Comparison of ENCODE assay signal across 8 cellular contexts in the genomic region with DNA sequence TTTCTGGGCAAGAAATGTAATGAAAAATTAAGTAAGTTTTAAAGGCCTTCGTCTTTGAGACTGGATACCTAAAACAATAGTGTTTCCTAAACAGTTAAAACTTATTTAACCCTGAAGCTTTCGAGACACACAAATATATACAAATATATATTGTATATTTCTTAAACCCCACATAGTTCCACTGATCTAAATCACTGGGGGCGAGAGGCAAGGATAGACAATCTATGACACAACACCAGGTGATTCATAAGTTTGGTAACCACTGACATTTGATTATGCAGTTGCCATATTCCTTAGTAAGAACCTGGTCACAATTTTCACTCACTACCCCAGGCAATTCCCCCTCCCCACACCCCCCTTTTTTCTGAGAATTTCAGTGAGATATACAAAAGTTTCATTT. TPM values are rescaled to one million over a fixed set of nuclear protein-coding genes. Genes with fewer than 3 reads are reported as not detected.
DNase-seq lines count a peak whose midpoint lies in the region; ATAC-seq and TF ChIP-seq lines count a peak whose summit lies in the region.

No MANE protein-coding gene starts in this region.

- intact Hi-C loops in aorta (cut with DNase I): no loop called here

- H3K4me1 ChIP-seq in Karpas-422 (ENCODE audit: low read length): peaks cover 18% of the 10 kb centered on the region
- peaks cover 0 to 37% (median 26%) of the 10 kb centered on the region in 4 donors for H3K4me1 ChIP-seq in liver (ENCODE audit: control insufficient read depth in 4 of 4, insufficient read depth in 4 of 4, low read length in 3 of 4)
- peaks cover under 1 to 15% of the 10 kb centered on the region in 2 donors for H3K4me1 ChIP-seq in aorta (ENCODE audit: control insufficient read depth in 1 of 2, insufficient read depth in 2 of 2, low read length in 2 of 2)

- TF ChIP-seq CTCF in BJ (IDR thresholded peaks at IDR 0.05; ENCODE audit: insufficient read depth, low read depth, low read length): no peak
- TF ChIP-seq CTCF in astrocyte of the cerebellum (IDR thresholded peaks at IDR 0.05; ENCODE audit: low read depth, low read length, missing control alignments): no peak
- no peak for TF ChIP-seq CTCF in liver (IDR thresholded peaks at IDR 0.05; ENCODE audit: low read depth, low read length, missing input control)

- H3K27me3 ChIP-seq in BJ (ENCODE audit: control insufficient read depth, insufficient read depth, low read length): no peaks in the 10 kb centered on the region
- no peaks in the 10 kb centered on the region for H3K27me3 ChIP-seq in Karpas-422 (ENCODE audit: low read length)
- H3K27me3 ChIP-seq in liver (ENCODE audit: control insufficient read depth in 4 of 4, insufficient read depth in 4 of 4, low read length in 3 of 4): no peaks in the 10 kb centered on the region
- no peaks in the 10 kb centered on the region for H3K27me3 ChIP-seq in aorta (ENCODE audit: control insufficient read depth in 1 of 2, insufficient read depth in 2 of 2, low read length in 1 of 2)

- TF ChIP-seq RAD21 in liver (IDR thresholded peaks at IDR 0.05): no peak

- H3K9me2 ChIP-seq in Karpas-422 (replicated peaks; ENCODE audit: insufficient read depth, low read length): no peaks in the 10 kb centered on the region

- H3K27ac ChIP-seq in Karpas-422 (ENCODE audit: low read length) (0 out of 2 replicates have a peak overlapping the region, but pooled peaks have one; percentile 47), liver (ENCODE audit: low read depth in 1 of 2, low read length in 2 of 2) (peak overlapping the region; percentile 39 to 74), aorta (ENCODE audit: low read depth in 1 of 2, low read length in 2 of 2) (no peak overlapping the region)

- H3K4me3 ChIP-seq in BJ (ENCODE audit: low read depth, low read length): peak overlapping the region; percentile 58
- peak overlapping the region; percentile 66 for H3K4me3 ChIP-seq in Karpas-422 (ENCODE audit: low read length)
- H3K4me3 ChIP-seq in astrocyte of the cerebellum (ENCODE audit: low read depth, low read length): peak overlapping the region; percentile 58
- peak overlapping the region; percentile 30 to 54 (median 43) for H3K4me3 ChIP-seq in liver (ENCODE audit: low read depth in 1 of 3, low read length in 3 of 3)
- peak overlapping the region; percentile 26 to 94 for H3K4me3 ChIP-seq in aorta (ENCODE audit: low read length in 2 of 2)

- WGBS in liver: 62% methylated on average over 3 of the region's 3 CpGs
- WGBS in aorta, 2 donors: 23 to 37% methylated on average over 3 of the region's 3 CpGs

- in situ Hi-C loops in astrocyte of the cerebellum (cut with HindIII; ENCODE audit: low sequenced_read_pairs): no loop called here

- H3K9me3 ChIP-seq in Karpas-422 (ENCODE audit: low read length): no peaks in the 10 kb centered on the region
- no peaks in the 10 kb centered on the region for H3K9me3 ChIP-seq in liver (ENCODE audit: control insufficient read depth in 4 of 4, low read length in 3 of 4)
- H3K9me3 ChIP-seq in aorta (ENCODE audit: control insufficient read depth, low read length): no peaks in the 10 kb centered on the region

- DNase-seq in BJ (ENCODE audit: low read depth): no peak
- peak; percentile 42 for DNase-seq in Karpas-422
- no peak for DNase-seq in astrocyte of the cerebellum (ENCODE audit: low read depth)
- no peak for DNase-seq in aorta
- DNase-seq in putamen (ENCODE audit: low spot score): no peak
- DNase-seq in hypothalamus (lab: John Stamatoyannopoulos, UW): no peak
- no peak for DNase-seq in activated CD4-positive, CD25-positive, alpha-beta regulatory T cell (lab: John Stamatoyannopoulos, UW)

- peak overlapping the region; percentile 84 for H3K4me2 ChIP-seq in Karpas-422 (ENCODE audit: low read depth, low read length, poor library complexity, severe bottlenecking)

- H3K36me3 ChIP-seq in BJ (ENCODE audit: control insufficient read depth, insufficient read depth, low read length) (no peaks in the 10 kb centered on the region), Karpas-422 (ENCODE audit: insufficient read depth, low read length) (no peaks in the 10 kb centered on the region), liver (ENCODE audit: control insufficient read depth in 4 of 4, insufficient read depth in 3 of 4, low read depth in 1 of 4, low read length in 3 of 4) (peaks cover 0 to 10% (median 0%) of the 10 kb centered on the region in 4 donors), aorta (ENCODE audit: control insufficient read depth in 1 of 2, insufficient read depth in 2 of 2, low read length in 1 of 2) (no peaks in the 10 kb centered on the region)

- ATAC-seq in aorta (ENCODE audit: low FRiP score): no peak

- H4K20me1 ChIP-seq in Karpas-422 (ENCODE audit: insufficient read depth, low read depth, low read length): no peaks in the 10 kb centered on the region

- peaks cover 8% of the 10 kb centered on the region; the same call in 1 of the 2 replicates for H3K79me2 ChIP-seq in Karpas-422 (ENCODE audit: low read length)

- H3K9ac ChIP-seq in Karpas-422 (ENCODE audit: low read length): peak overlapping the region; percentile 69
- H3K9ac ChIP-seq in liver (ENCODE audit: low read depth in 1 of 2, low read length in 2 of 2): peak overlapping the region in 1 of 2 donors; percentile 55

- no peak overlapping the region for H2AFZ ChIP-seq in Karpas-422 (ENCODE audit: low read length)

- CTCF ChIA-PET in BJ (lab: Yijun Ruan, JAX): no interaction called here

- POLR2A ChIA-PET in BJ (lab: Charles Lee): interaction anchor here (1.3 kb wide), 1 partner anchor 43 kb away, joined by 12 read pairs; a partner anchor contains a TSS

TF ChIP-seq in liver, 16 proteins besides CTCF, POLR2A, EP300 and RAD21:
- TF ChIP-seq NR2F2 (IDR thresholded peaks at IDR 0.05) (no peak), HNF4G (IDR thresholded peaks at IDR 0.05) (no peak), EGR1 (IDR thresholded peaks at IDR 0.05; ENCODE audit: low read depth in 2 of 2) (no peak), GABPA (IDR thresholded peaks at IDR 0.05 in 1 of 2, conservative IDR thresholded peaks at IDR 0.05 in 1 of 2) (no peak), JUND (IDR thresholded peaks at IDR 0.05) (no peak), YY1 (IDR thresholded peaks at IDR 0.05) (no peak), FOXA1 (IDR thresholded peaks at IDR 0.05) (no peak), HNF4A (conservative IDR thresholded peaks at IDR 0.05) (no peak), SP1 (IDR thresholded peaks at IDR 0.05) (no peak), TAF1 (conservative IDR thresholded peaks at IDR 0.05) (no peak), RXRA (IDR thresholded peaks at IDR 0.05) (no peak), FOXA2 (IDR thresholded peaks at IDR 0.05) (no peak)
- TF ChIP-seq, protein P1, sequence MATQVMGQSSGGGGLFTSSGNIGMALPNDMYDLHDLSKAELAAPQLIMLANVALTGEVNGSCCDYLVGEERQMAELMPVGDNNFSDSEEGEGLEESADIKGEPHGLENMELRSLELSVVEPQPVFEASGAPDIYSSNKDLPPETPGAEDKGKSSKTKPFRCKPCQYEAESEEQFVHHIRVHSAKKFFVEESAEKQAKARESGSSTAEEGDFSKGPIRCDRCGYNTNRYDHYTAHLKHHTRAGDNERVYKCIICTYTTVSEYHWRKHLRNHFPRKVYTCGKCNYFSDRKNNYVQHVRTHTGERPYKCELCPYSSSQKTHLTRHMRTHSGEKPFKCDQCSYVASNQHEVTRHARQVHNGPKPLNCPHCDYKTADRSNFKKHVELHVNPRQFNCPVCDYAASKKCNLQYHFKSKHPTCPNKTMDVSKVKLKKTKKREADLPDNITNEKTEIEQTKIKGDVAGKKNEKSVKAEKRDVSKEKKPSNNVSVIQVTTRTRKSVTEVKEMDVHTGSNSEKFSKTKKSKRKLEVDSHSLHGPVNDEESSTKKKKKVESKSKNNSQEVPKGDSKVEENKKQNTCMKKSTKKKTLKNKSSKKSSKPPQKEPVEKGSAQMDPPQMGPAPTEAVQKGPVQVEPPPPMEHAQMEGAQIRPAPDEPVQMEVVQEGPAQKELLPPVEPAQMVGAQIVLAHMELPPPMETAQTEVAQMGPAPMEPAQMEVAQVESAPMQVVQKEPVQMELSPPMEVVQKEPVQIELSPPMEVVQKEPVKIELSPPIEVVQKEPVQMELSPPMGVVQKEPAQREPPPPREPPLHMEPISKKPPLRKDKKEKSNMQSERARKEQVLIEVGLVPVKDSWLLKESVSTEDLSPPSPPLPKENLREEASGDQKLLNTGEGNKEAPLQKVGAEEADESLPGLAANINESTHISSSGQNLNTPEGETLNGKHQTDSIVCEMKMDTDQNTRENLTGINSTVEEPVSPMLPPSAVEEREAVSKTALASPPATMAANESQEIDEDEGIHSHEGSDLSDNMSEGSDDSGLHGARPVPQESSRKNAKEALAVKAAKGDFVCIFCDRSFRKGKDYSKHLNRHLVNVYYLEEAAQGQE (IDR thresholded peaks at IDR 0.05): no peak
- TF ChIP-seq, protein P2, sequence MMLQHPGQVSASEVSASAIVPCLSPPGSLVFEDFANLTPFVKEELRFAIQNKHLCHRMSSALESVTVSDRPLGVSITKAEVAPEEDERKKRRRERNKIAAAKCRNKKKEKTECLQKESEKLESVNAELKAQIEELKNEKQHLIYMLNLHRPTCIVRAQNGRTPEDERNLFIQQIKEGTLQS (IDR thresholded peaks at IDR 0.05): no peak
- TF ChIP-seq, protein P3, sequence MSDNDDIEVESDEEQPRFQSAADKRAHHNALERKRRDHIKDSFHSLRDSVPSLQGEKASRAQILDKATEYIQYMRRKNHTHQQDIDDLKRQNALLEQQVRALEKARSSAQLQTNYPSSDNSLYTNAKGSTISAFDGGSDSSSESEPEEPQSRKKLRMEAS (IDR thresholded peaks at IDR 0.05): no peak
- TF ChIP-seq, protein P4, sequence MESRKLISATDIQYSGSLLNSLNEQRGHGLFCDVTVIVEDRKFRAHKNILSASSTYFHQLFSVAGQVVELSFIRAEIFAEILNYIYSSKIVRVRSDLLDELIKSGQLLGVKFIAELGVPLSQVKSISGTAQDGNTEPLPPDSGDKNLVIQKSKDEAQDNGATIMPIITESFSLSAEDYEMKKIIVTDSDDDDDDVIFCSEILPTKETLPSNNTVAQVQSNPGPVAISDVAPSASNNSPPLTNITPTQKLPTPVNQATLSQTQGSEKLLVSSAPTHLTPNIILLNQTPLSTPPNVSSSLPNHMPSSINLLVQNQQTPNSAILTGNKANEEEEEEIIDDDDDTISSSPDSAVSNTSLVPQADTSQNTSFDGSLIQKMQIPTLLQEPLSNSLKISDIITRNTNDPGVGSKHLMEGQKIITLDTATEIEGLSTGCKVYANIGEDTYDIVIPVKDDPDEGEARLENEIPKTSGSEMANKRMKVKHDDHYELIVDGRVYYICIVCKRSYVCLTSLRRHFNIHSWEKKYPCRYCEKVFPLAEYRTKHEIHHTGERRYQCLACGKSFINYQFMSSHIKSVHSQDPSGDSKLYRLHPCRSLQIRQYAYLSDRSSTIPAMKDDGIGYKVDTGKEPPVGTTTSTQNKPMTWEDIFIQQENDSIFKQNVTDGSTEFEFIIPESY (IDR thresholded peaks at IDR 0.05): no peak
TF ChIP-seq in liver: peak in this region for 0.

RNA-seq across cellular contexts. Expression of a gene that starts 55.3 kb away (rescaled TPM):
- polyA plus RNA-seq in BJ (2011; rRNA removed) (15.1 and 21.0 TPM in 2 replicates), liver (10 to 100 TPM; 12.3 to 22.1 TPM), aorta (10 to 100 TPM; 22.3 to 26.6 TPM)
- 1.5 and 1.6 TPM in 2 replicates for polyA minus RNA-seq in BJ (2011; rRNA and poly(A)+ RNA removed)
- total RNA-seq in Karpas-422 (2014; rRNA removed; shearing (Covaris generic); ENCODE audit: low replicate concordance): 0.47 and 1.2 TPM in 2 replicates
- total RNA-seq in liver (10 to 100 TPM; 10.2 to 10.8 TPM), aorta (10 to 100 TPM in 1 of 2 donors, 1 to 10 TPM in 1; 8.7 to 14.0 TPM)

Comparison
In these comparisons a context has a peak if more than half of its experiments do, and no peak if none do; other contexts are left out.
1. H3K27ac ChIP-seq: peak in Karpas-422 (single experiment) and liver (2 of 2); none in aorta (0 of 2).
2. Peak in every context shown above with its lines, with median percentiles within 50 percentile points of each other: H3K4me3 ChIP-seq.